8 cellular contexts compared by ENCODE assay signal in the genomic region with DNA sequence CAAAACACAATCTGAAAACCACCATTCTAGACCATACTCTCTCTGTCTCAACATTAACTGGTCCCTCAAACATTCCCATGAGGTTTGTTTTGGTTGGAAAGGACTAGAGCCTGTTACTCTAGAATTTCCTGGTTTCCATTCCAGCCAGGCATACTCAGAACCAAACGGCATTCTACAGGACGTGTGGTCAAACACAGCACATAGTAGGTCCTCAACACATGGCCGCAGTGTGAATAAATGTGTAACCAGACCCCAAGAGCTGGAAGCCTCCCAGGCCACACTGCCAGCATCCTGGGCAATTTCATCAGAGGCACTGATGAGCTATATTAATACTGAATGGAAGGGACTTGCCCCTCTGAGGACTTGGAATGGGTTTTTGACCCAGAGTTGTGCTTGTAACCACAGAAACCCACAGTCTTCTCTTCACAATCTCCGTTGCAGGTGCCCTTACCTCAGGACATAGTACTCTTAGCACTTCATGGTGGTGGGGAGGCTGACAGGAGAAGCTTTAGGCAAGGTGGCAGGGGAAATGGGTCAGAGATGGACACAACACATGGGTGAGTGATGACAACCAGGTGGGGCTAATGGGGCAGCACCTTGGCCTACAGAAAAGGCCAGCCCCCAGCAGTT.
DNase-seq lines count a peak whose midpoint lies in the region; ATAC-seq, FAIRE-seq and TF ChIP-seq lines count a peak whose summit lies in the region.
"Had no signal": no experiment of that assay in that cellular context is flagged by ENCODE, and none has a peak within 500 bp of the region (broad histone marks: within the 10 kb centered on the region; RNA-seq: fewer than 3 reads in every experiment).

No MANE protein-coding gene starts in this region.

- peak; percentile 49 for DNase-seq in astrocyte (ENCODE audit: low read depth)
- no peak for DNase-seq in suprapubic skin (ENCODE audit: low spot score in 2 of 2)
- no peak for DNase-seq in NCI-H446 (lab: John Stamatoyannopoulos, UW)
- DNase-seq: activated T-cell treated with anti-CD3 and anti-CD28 coated beads, Interleukin-2, amount 50 U/mL, for 48 hours had no signal

- H3K9me3 Mint-ChIP-seq in astrocyte (ENCODE audit: unreplicated experiment): no peaks in the 10 kb centered on the region

- H3K36me3 ChIP-seq in astrocyte (ENCODE audit: insufficient read depth, low read length): no peaks in the 10 kb centered on the region
- H3K36me3 ChIP-seq in gastroesophageal sphincter: no peaks in the 10 kb centered on the region
- H3K36me3 ChIP-seq in suprapubic skin: no peaks in the 10 kb centered on the region

- no peaks in the 10 kb centered on the region for H3K27me3 ChIP-seq in astrocyte (ENCODE audit: insufficient read depth, low read length)
- no peaks in the 10 kb centered on the region for H3K27me3 ChIP-seq in gastroesophageal sphincter
- H3K27me3 ChIP-seq in suprapubic skin: no peaks in the 10 kb centered on the region

- no peak for FAIRE-seq in astrocyte (lab: Jason Lieb, UNC)

- H3K9me3 ChIP-seq in astrocyte (ENCODE audit: insufficient read depth, low read depth, low read length): no peaks in the 10 kb centered on the region
- no peaks in the 10 kb centered on the region for H3K9me3 ChIP-seq in gastroesophageal sphincter
- no peaks in the 10 kb centered on the region for H3K9me3 ChIP-seq in suprapubic skin

- no peaks in the 10 kb centered on the region for H4K20me1 ChIP-seq in astrocyte (ENCODE audit: insufficient read depth, low read length)

- H3K27me3 Mint-ChIP-seq in astrocyte (ENCODE audit: low read depth, unreplicated experiment): no peaks in the 10 kb centered on the region

- peaks cover 12% of the 10 kb centered on the region for H3K4me1 ChIP-seq in astrocyte (ENCODE audit: insufficient read depth, low read length)
- H3K4me1 ChIP-seq in gastroesophageal sphincter: peaks cover 8 to 64% (median 14%) of the 10 kb centered on the region in 3 donors
- H3K4me1 ChIP-seq in suprapubic skin: peaks cover 31% of the 10 kb centered on the region

- 66% methylated on average over 3 of the region's 4 CpGs; no CpG with 5 or more reads in 1 of the 2 donors for WGBS in gastroesophageal sphincter (ENCODE audit: low coverage in 1 of 2), 2 donors
- WGBS in suprapubic skin: 81% methylated on average over 4 of the region's 4 CpGs

- H3K4me3 ChIP-seq in astrocyte (ENCODE audit: insufficient read depth, low read depth, low read length) (no peak overlapping the region), gastroesophageal sphincter (no peak overlapping the region), suprapubic skin (no peak overlapping the region)

- H3K4me1 Mint-ChIP-seq in astrocyte (ENCODE audit: low read depth, unreplicated experiment): peaks cover 10% of the 10 kb centered on the region

- peak overlapping the region; percentile 42 for H3K9ac ChIP-seq in astrocyte (ENCODE audit: low read length)

- H3K27ac Mint-ChIP-seq in astrocyte (ENCODE audit: unreplicated experiment): peak overlapping the region; percentile 48

- ATAC-seq in HG02678 (IDR thresholded peaks at IDR 0.05; ENCODE audit: unreplicated experiment): peak; percentile 52
- no peak for ATAC-seq in gastroesophageal sphincter
- no peak for ATAC-seq in HG02840 (IDR thresholded peaks at IDR 0.05; ENCODE audit: low FRiP score, unreplicated experiment)
- ATAC-seq in GM21529 (IDR thresholded peaks at IDR 0.05; ENCODE audit: unreplicated experiment): no peak

- peak overlapping the region; percentile 39 for H3K4me2 ChIP-seq in astrocyte (ENCODE audit: low read length)

- no peaks in the 10 kb centered on the region for H3K79me2 ChIP-seq in astrocyte (ENCODE audit: insufficient read depth, low read length)

- H2AFZ ChIP-seq in astrocyte (ENCODE audit: low read depth, low read length): no peak overlapping the region

- H3K27ac ChIP-seq in astrocyte (ENCODE audit: low read depth, low read length): peak overlapping the region; percentile 80
- peak overlapping the region in 3 of 4 donors; percentile 34 to 58 (median 56) for H3K27ac ChIP-seq in gastroesophageal sphincter
- peak overlapping the region; percentile 67 for H3K27ac ChIP-seq in suprapubic skin

- no peaks in the 10 kb centered on the region for H3K36me3 Mint-ChIP-seq in astrocyte (ENCODE audit: low read depth, unreplicated experiment)

- TF ChIP-seq POLR2A in gastroesophageal sphincter (IDR thresholded peaks at IDR 0.05) (no peak), suprapubic skin (IDR thresholded peaks at IDR 0.05) (no peak)

- TF ChIP-seq EP300 in gastroesophageal sphincter (IDR thresholded peaks at IDR 0.05) (no peak), suprapubic skin (IDR thresholded peaks at IDR 0.05) (no peak)

- H3K4me3 Mint-ChIP-seq in astrocyte (ENCODE audit: unreplicated experiment): no peak overlapping the region

- TF ChIP-seq CTCF in astrocyte (IDR thresholded peaks at IDR 0.05; ENCODE audit: insufficient read depth, low read depth, low read length): no peak
- TF ChIP-seq CTCF in gastroesophageal sphincter (IDR thresholded peaks at IDR 0.05): no peak
- no peak for TF ChIP-seq CTCF in suprapubic skin (IDR thresholded peaks at IDR 0.05)
